In genomic region chr7:17233643-17234397, GRCh38 we compare ENCODE assay signal across 8 cellular contexts.
DNase-seq lines count a peak whose midpoint lies in the region; ATAC-seq and TF ChIP-seq lines count a peak whose summit lies in the region.

No MANE protein-coding gene starts in this region.

- no peaks in the 10 kb centered on the region for H3K27me3 Mint-ChIP-seq in activated T-helper 17 cell treated with anti-CD3 and anti-CD28 coated beads, Interleukin-2, amount 50 U/mL, for 72 hours

- no peaks in the 10 kb centered on the region for H3K27me3 ChIP-seq in transverse colon

- DNase-seq in GM12864 (ENCODE audit: low read depth) (no peak), NOMO-1 treated with dmso at 0.1 percent for 144 hours (lab: John Stamatoyannopoulos, UW; ENCODE audit: unreplicated experiment) (peak; percentile 35), lung microvascular endothelial cell (ENCODE audit: low read depth in 2 of 2) (peak; percentile 19 to 25), transverse colon (no peak), NCI-H1694 treated with DMSO at 0.1 percent for 48 hours (lab: John Stamatoyannopoulos, UW) (no peak), NCI-H526 treated with DMSO at 0.1 percent for 48 hours (lab: John Stamatoyannopoulos, UW) (no peak)

- H3K4me3 Mint-ChIP-seq in activated T-helper 17 cell treated with anti-CD3 and anti-CD28 coated beads, Interleukin-2, amount 50 U/mL, for 72 hours: peak overlapping the region; percentile 84

- H3K27ac Mint-ChIP-seq in activated T-helper 17 cell treated with anti-CD3 and anti-CD28 coated beads, Interleukin-2, amount 50 U/mL, for 72 hours: peak overlapping the region; percentile 96

- H3K36me3 ChIP-seq in transverse colon: no peaks in the 10 kb centered on the region

- TF ChIP-seq CTCF in GM12864 (IDR thresholded peaks at IDR 0.05; ENCODE audit: low read depth, low read length, missing control alignments): no peak
- no peak for TF ChIP-seq CTCF in transverse colon (IDR thresholded peaks at IDR 0.05)

- peaks cover 12% of the 10 kb centered on the region for H3K36me3 Mint-ChIP-seq in activated T-helper 17 cell treated with anti-CD3 and anti-CD28 coated beads, Interleukin-2, amount 50 U/mL, for 72 hours (ENCODE audit: low read depth)

- peak overlapping the region; percentile 38 to 62 (median 54) for H3K27ac ChIP-seq in transverse colon

- no peak for TF ChIP-seq EP300 in transverse colon (IDR thresholded peaks at IDR 0.05; ENCODE audit: low read depth)

- intact Hi-C loops in transverse colon (cut with DNase I; ENCODE audit: low total_unique reads): no loop called here

- peaks cover 38% of the 10 kb centered on the region for H3K4me1 Mint-ChIP-seq in activated T-helper 17 cell treated with anti-CD3 and anti-CD28 coated beads, Interleukin-2, amount 50 U/mL, for 72 hours

- no peak for TF ChIP-seq POLR2A in transverse colon (IDR thresholded peaks at IDR 0.05)

- H3K9me3 Mint-ChIP-seq in activated T-helper 17 cell treated with anti-CD3 and anti-CD28 coated beads, Interleukin-2, amount 50 U/mL, for 72 hours: peaks cover 9% of the 10 kb centered on the region

- no peaks in the 10 kb centered on the region for H3K9me3 ChIP-seq in transverse colon

- peak; percentile 39 for ATAC-seq in HG02610 (IDR thresholded peaks at IDR 0.05; ENCODE audit: unreplicated experiment)
- peak; percentile 60 for ATAC-seq in activated T-helper 17 cell treated with anti-CD3 and anti-CD28 coated beads, Interleukin-2, amount 50 U/mL, for 72 hours (replicated peaks)

- WGBS in transverse colon (ENCODE audit: low coverage in 1 of 2), 2 donors: 61 to 70% methylated on average over 3 to 4 of the region's 4 CpGs

- in situ Hi-C loops in transverse colon (cut with MboI; ENCODE audit: low pct_ligation_motif_present in 1 of 4, low pct_unique_long_range_greater_than_20kb in 1 of 4, low sequenced_read_pairs in 3 of 4): no loop called here

- peak overlapping the region; percentile 17; the same call in 1 of the 2 replicates for H3K4me3 ChIP-seq in GM12864 (ENCODE audit: low read depth, low read length)
- no peak overlapping the region for H3K4me3 ChIP-seq in transverse colon

- H3K4me1 ChIP-seq in transverse colon: peaks cover 0 to 8% (median 0%) of the 10 kb centered on the region in 4 donors

Comparison
In these comparisons a context has a peak if more than half of its experiments do, and no peak if none do; other contexts are left out.
1. DNase-seq: peak in NOMO-1 treated with dmso at 0.1 percent for 144 hours (single experiment) and lung microvascular endothelial cell (2 of 2); none in GM12864 (single experiment), transverse colon (single experiment), NCI-H1694 treated with DMSO at 0.1 percent for 48 hours (single experiment) and NCI-H526 treated with DMSO at 0.1 percent for 48 hours (single experiment).